ENCODE assay signal across 7 cellular contexts in the genomic region with DNA sequence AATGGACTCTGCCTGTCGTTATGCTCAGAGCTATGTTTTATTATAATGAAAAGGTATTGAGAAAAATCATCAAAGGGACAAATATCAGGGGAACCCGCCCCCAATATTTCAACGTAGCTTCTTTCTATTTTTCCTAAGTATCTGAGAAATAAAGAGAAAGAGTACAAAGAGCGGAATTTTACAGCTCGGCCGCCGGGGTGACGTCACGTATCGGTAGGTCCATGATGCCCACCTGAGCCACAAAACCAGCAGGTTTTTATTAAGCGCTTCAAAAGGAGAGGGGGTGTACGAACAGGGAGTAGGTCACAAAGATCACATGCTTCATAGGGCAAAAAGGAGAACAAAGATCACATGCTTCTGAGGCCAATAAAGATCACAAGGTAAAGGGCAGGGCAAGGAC.
"Had no signal": no experiment of that assay in that cellular context is flagged by ENCODE, and none has a peak within 500 bp of the region (broad histone marks: within the 10 kb centered on the region; RNA-seq: fewer than 3 reads in every experiment).

No MANE protein-coding gene starts in this region.

- FAIRE-seq: HTR-8/SVneo, K562 had no signal

- H3K4me2 ChIP-seq: KMS-11 had no signal

- H3K4me3 ChIP-seq: K562 had no signal

- DNase-seq: IMR-90, KBM-7, KG1 had no signal

- H3K9ac ChIP-seq: KMS-11 had no signal

- H3K27ac ChIP-seq: HL-60, KMS-11 had no signal

- ATAC-seq: K562 had no signal
